1 cellular context compared by ENCODE assay signal in genomic region chr17:78783711-78784396, GRCh38.
TF ChIP-seq lines count a peak whose summit lies in the region.

No MANE protein-coding gene starts in this region.

TF ChIP-seq in liver, 16 proteins besides CTCF, POLR2A, EP300 and RAD21 (continued from another document):
- no peak for TF ChIP-seq ATF3 (IDR thresholded peaks at IDR 0.05)
- no peak for TF ChIP-seq ZBTB33 (IDR thresholded peaks at IDR 0.05)
- TF ChIP-seq NR2F2 (IDR thresholded peaks at IDR 0.05), result peak; percentile 31
- TF ChIP-seq GABPA (IDR thresholded peaks at IDR 0.05 in 1 of 2, conservative IDR thresholded peaks at IDR 0.05 in 1 of 2), result no peak
- no peak for TF ChIP-seq MAX (IDR thresholded peaks at IDR 0.05)
TF ChIP-seq in liver: peak in this region for 4.
